17 cellular contexts compared by ENCODE assay signal in genomic region chr3:112736802-112737566, GRCh38.
DNase-seq lines count a peak whose midpoint lies in the region; ATAC-seq and TF ChIP-seq lines count a peak whose summit lies in the region.
"Had no signal": no experiment of that assay in that cellular context is flagged by ENCODE, and none has a peak within 500 bp of the region (broad histone marks: within the 10 kb centered on the region; RNA-seq: fewer than 3 reads in every experiment).

No MANE protein-coding gene starts in this region.

- no peaks in the 10 kb centered on the region for H3K36me3 Mint-ChIP-seq in natural killer cell treated with Interleukin-12 subunit alpha and Interleukin-12 subunit beta and Interleukin-15 and Interleukin-18, amount 100 ng/mL, for 72 hours
- no peaks in the 10 kb centered on the region for H3K36me3 Mint-ChIP-seq in natural killer cell
- no peaks in the 10 kb centered on the region for H3K36me3 Mint-ChIP-seq in T-cell
- H3K36me3 Mint-ChIP-seq in activated naive CD8-positive, alpha-beta T cell treated with anti-CD3 and anti-CD28 coated beads, Interleukin-2, amount 10 ng/mL, durations not matched to agents 7 days and 5 days = no peaks in the 10 kb centered on the region

- H3K9me3 Mint-ChIP-seq in natural killer cell treated with Interleukin-12 subunit alpha and Interleukin-12 subunit beta and Interleukin-15 and Interleukin-18, amount 100 ng/mL, for 72 hours = no peaks in the 10 kb centered on the region
- H3K9me3 Mint-ChIP-seq in natural killer cell = no peaks in the 10 kb centered on the region
- no peaks in the 10 kb centered on the region for H3K9me3 Mint-ChIP-seq in T-cell
- H3K9me3 Mint-ChIP-seq in activated naive CD8-positive, alpha-beta T cell treated with anti-CD3 and anti-CD28 coated beads, Interleukin-2, amount 10 ng/mL, durations not matched to agents 7 days and 5 days = peaks cover 2% of the 10 kb centered on the region

- no peak overlapping the region for H3K4me3 Mint-ChIP-seq in natural killer cell treated with Interleukin-12 subunit alpha and Interleukin-12 subunit beta and Interleukin-15 and Interleukin-18, amount 100 ng/mL, for 72 hours
- H3K4me3 Mint-ChIP-seq in natural killer cell (no peak overlapping the region), T-cell (peak overlapping the region in 1 of 3 donors; percentile 42)
- H3K4me3 Mint-ChIP-seq in activated naive CD8-positive, alpha-beta T cell treated with anti-CD3 and anti-CD28 coated beads, Interleukin-2, amount 10 ng/mL, durations not matched to agents 7 days and 5 days = peak overlapping the region; percentile 61

- H3K27ac Mint-ChIP-seq in natural killer cell treated with Interleukin-12 subunit alpha and Interleukin-12 subunit beta and Interleukin-15 and Interleukin-18, amount 100 ng/mL, for 72 hours = peak overlapping the region; percentile 20 to 64
- no peak overlapping the region for H3K27ac Mint-ChIP-seq in natural killer cell
- H3K27ac Mint-ChIP-seq in T-cell = peak overlapping the region; percentile 94 to 96
- H3K27ac Mint-ChIP-seq in activated naive CD8-positive, alpha-beta T cell treated with anti-CD3 and anti-CD28 coated beads, Interleukin-2, amount 10 ng/mL, durations not matched to agents 7 days and 5 days = peak overlapping the region; percentile 88

- POLR2A ChIA-PET in T-cell (lab: Charles Lee) = no interaction called here
- POLR2A ChIA-PET in activated naive CD8-positive, alpha-beta T cell treated with anti-CD3 and anti-CD28 coated beads, Interleukin-2, amount 10 ng/mL, durations not matched to agents 7 days and 5 days (lab: Charles Lee) = interaction anchor here (1.0 to 1.4 kb wide), 2 partner anchors 237 to 254 kb away, joined by 4 to 5 read pairs; partner anchors contain the start of gene GTPBP8

- peaks cover 19 to 33% of the 10 kb centered on the region in 2 donors for H3K4me1 Mint-ChIP-seq in natural killer cell treated with Interleukin-12 subunit alpha and Interleukin-12 subunit beta and Interleukin-15 and Interleukin-18, amount 100 ng/mL, for 72 hours (ENCODE audit: low read depth in 2 of 2)
- H3K4me1 Mint-ChIP-seq in natural killer cell = peaks cover 7 to 12% of the 10 kb centered on the region in 2 donors
- H3K4me1 Mint-ChIP-seq in T-cell = peaks cover 63 to 65% (median 64%) of the 10 kb centered on the region in 3 donors
- peaks cover 47% of the 10 kb centered on the region for H3K4me1 Mint-ChIP-seq in activated naive CD8-positive, alpha-beta T cell treated with anti-CD3 and anti-CD28 coated beads, Interleukin-2, amount 10 ng/mL, durations not matched to agents 7 days and 5 days

- no peaks in the 10 kb centered on the region for H3K27me3 Mint-ChIP-seq in natural killer cell treated with Interleukin-12 subunit alpha and Interleukin-12 subunit beta and Interleukin-15 and Interleukin-18, amount 100 ng/mL, for 72 hours
- H3K27me3 Mint-ChIP-seq in natural killer cell (ENCODE audit: low read depth in 2 of 2) (no peaks in the 10 kb centered on the region), T-cell (no peaks in the 10 kb centered on the region)
- no peaks in the 10 kb centered on the region for H3K27me3 Mint-ChIP-seq in activated naive CD8-positive, alpha-beta T cell treated with anti-CD3 and anti-CD28 coated beads, Interleukin-2, amount 10 ng/mL, durations not matched to agents 7 days and 5 days

- peak in 1 of 2 donors; percentile 47 for ATAC-seq in natural killer cell treated with Interleukin-12 subunit alpha and Interleukin-12 subunit beta and Interleukin-15 and Interleukin-18, amount 100 ng/mL, for 72 hours
- ATAC-seq in natural killer cell (no peak), T-cell (replicated peaks in 1 of 4) (peak; percentile 78 to 86 (median 85))
- peak; percentile 93 for ATAC-seq in activated naive CD8-positive, alpha-beta T cell treated with anti-CD3 and anti-CD28 coated beads, Interleukin-2, amount 10 ng/mL, durations not matched to agents 7 days and 5 days (ENCODE audit: low read depth)
- ATAC-seq: right lobe of liver had no signal

- intact Hi-C loops in natural killer cell (cut with micrococcal nuclease) = no loop called here

- TF ChIP-seq CTCF in natural killer cell (IDR thresholded peaks at IDR 0.05) = no peak

- DNase-seq in natural killer cell treated with Interleukin-12 subunit alpha and Interleukin-12 subunit beta and Interleukin-15 and Interleukin-18, amount 100 ng/mL, for 72 hours (ENCODE audit: low spot score) = no peak
- no peak for DNase-seq in natural killer cell
- peak in 1 of 34 experiments; percentile 11 for DNase-seq in T-cell
- no peak for DNase-seq in activated naive CD8-positive, alpha-beta T cell treated with anti-CD3 and anti-CD28 coated beads, Interleukin-2, amount 10 ng/mL, durations not matched to agents 7 days and 5 days
- DNase-seq in T1000 (lab: John Stamatoyannopoulos, UW) = no peak
- no peak for DNase-seq in GM03348 (ENCODE audit: low spot score)
- no peak for DNase-seq in SKM-1 treated with dmso at 0.1 percent for 144 hours (lab: John Stamatoyannopoulos, UW; ENCODE audit: unreplicated experiment)
- DNase-seq: activated gamma-delta T cell; cortex of kidney; foreskin fibroblast; KG1; NCI-H1930; NCI-H446 treated with DMSO at 0.1 percent for 48 hours; NK-92 treated with Interleukin-12 subunit alpha and Interleukin-12 subunit beta, amount 100 ng/mL, for 24 hours; right lobe of liver; SK-N-SH; thyroid gland had no signal

- CTCF ChIA-PET in T-cell (lab: Charles Lee) = interaction anchor here (0.6 to 5.1 kb wide), 11 partner anchors 8 to 299 kb away, joined by 3 to 68 read pairs (median 4); partner anchors contain the start of gene CD200R1 (in 1 of the 2)

Comparison
In these comparisons a context has a peak if more than half of its experiments do, and no peak if none do; other contexts are left out.
1. H3K27ac Mint-ChIP-seq: peak in natural killer cell treated with Interleukin-12 subunit alpha and Interleukin-12 subunit beta and Interleukin-15 and Interleukin-18, amount 100 ng/mL, for 72 hours (2 of 2), T-cell (2 of 2) and activated naive CD8-positive, alpha-beta T cell treated with anti-CD3 and anti-CD28 coated beads, Interleukin-2, amount 10 ng/mL, durations not matched to agents 7 days and 5 days (single experiment); none in natural killer cell (0 of 2).
2. ATAC-seq: peak in T-cell (4 of 4) and activated naive CD8-positive, alpha-beta T cell treated with anti-CD3 and anti-CD28 coated beads, Interleukin-2, amount 10 ng/mL, durations not matched to agents 7 days and 5 days (single experiment); none in natural killer cell (0 of 3).